In the genomic region with DNA sequence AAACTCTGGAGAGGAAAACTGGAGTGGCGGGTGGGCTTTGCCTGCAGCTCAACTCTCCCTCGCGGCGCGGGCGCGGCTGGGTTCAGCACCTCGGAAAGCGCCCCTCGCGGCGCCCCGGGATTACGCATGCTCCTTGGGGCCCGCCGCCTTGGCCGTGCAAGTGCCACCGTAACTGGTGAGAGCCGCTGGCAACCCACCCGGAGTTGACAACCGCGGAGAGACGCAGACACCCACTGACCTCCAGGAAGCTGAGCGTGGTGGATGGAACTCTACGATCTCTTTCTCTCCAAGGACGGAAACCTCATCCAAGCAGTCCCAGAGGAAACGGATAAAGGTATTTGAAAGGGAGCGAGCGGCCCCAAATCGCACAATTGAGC, we compare ENCODE assay signal across 9 cellular contexts. TPM values are rescaled to one million over a fixed set of nuclear protein-coding genes. Genes with fewer than 3 reads are reported as not detected.
DNase-seq lines count a peak whose midpoint lies in the region; ATAC-seq lines count a peak whose summit lies in the region.
"Had no signal": no experiment of that assay in that cellular context is flagged by ENCODE, and none has a peak within 500 bp of the region (broad histone marks: within the 10 kb centered on the region; RNA-seq: fewer than 3 reads in every experiment).

No MANE protein-coding gene starts in this region.

- DNase-seq in NCI-H2081 (lab: John Stamatoyannopoulos, UW) (peak; percentile 54 to 65), NCI-H2081 treated with DMSO at 0.1 percent for 48 hours (lab: John Stamatoyannopoulos, UW) (no peak), NCI-H1092 treated with DMSO at 0.1 percent for 48 hours (lab: John Stamatoyannopoulos, UW) (peak; percentile 46), foreskin melanocyte (peak; percentile 38), occipital lobe (lab: John Stamatoyannopoulos, UW) (peak; percentile 18), aorta (peak; percentile 72 to 88)
- no peak for DNase-seq in activated T-cell treated with anti-CD3 and anti-CD28 coated beads, Interleukin-2, amount 50 U/mL, for 4 hours

- peaks cover 54% of the 10 kb centered on the region for H3K27me3 Mint-ChIP-seq in activated T-cell treated with anti-CD3 and anti-CD28 coated beads, Interleukin-2, amount 50 U/mL, for 4 hours (ENCODE audit: low read depth)

- H3K36me3 Mint-ChIP-seq in activated T-cell treated with anti-CD3 and anti-CD28 coated beads, Interleukin-2, amount 50 U/mL, for 4 hours (ENCODE audit: insufficient read depth), result no peaks in the 10 kb centered on the region

- H3K4me3 Mint-ChIP-seq in activated T-cell treated with anti-CD3 and anti-CD28 coated beads, Interleukin-2, amount 50 U/mL, for 4 hours, result no peak overlapping the region

- H3K9me3 Mint-ChIP-seq in activated T-cell treated with anti-CD3 and anti-CD28 coated beads, Interleukin-2, amount 50 U/mL, for 4 hours, result no peaks in the 10 kb centered on the region

- no peak overlapping the region for H3K27ac ChIP-seq in aorta (ENCODE audit: low read depth in 1 of 2, low read length in 2 of 2)

- peak; percentile 51 to 69 for ATAC-seq in activated T-cell treated with anti-CD3 and anti-CD28 coated beads, Interleukin-2, amount 50 U/mL, for 4 hours
- ATAC-seq in aorta (ENCODE audit: low FRiP score) (peak; percentile 87), HG03565 (IDR thresholded peaks at IDR 0.05; ENCODE audit: unreplicated experiment) (no peak)

- no peaks in the 10 kb centered on the region for H3K9me3 ChIP-seq in aorta (ENCODE audit: control insufficient read depth, low read length)

- H3K4me1 Mint-ChIP-seq in activated T-cell treated with anti-CD3 and anti-CD28 coated beads, Interleukin-2, amount 50 U/mL, for 4 hours (ENCODE audit: low read depth), result no peaks in the 10 kb centered on the region

- H3K27me3 ChIP-seq in aorta (ENCODE audit: control insufficient read depth in 1 of 2, insufficient read depth in 2 of 2, low read length in 1 of 2), result no peaks in the 10 kb centered on the region

- peak overlapping the region in 1 of 2 donors; percentile 14 for H3K4me3 ChIP-seq in aorta (ENCODE audit: low read length in 2 of 2)

- no peaks in the 10 kb centered on the region for H3K4me1 ChIP-seq in aorta (ENCODE audit: control insufficient read depth in 1 of 2, insufficient read depth in 2 of 2, low read length in 2 of 2)

- 1% methylated on average over 30 of the region's 30 CpGs for WGBS in aorta, 2 donors

- intact Hi-C loops in aorta (cut with DNase I), result loop anchor here (10.0 kb wide), 2 partner anchors 461 to 501 kb away; no protein-coding TSS in a partner anchor

- H3K36me3 ChIP-seq in aorta (ENCODE audit: control insufficient read depth in 1 of 2, insufficient read depth in 2 of 2, low read length in 1 of 2), result no peaks in the 10 kb centered on the region

RNA-seq across cellular contexts. Expression of a gene that starts 0.2 kb away (rescaled TPM):
- total RNA-seq in activated T-cell treated with anti-CD3 and anti-CD28 coated beads, Interleukin-2, amount 50 U/mL, for 4 hours, result not detected
- total RNA-seq in occipital lobe, result 0.94 TPM
- total RNA-seq in aorta, result not detected
- not detected for polyA plus RNA-seq in aorta
- total RNA-seq: dermis microvascular lymphatic vessel endothelial cell had no signal

RNA-seq across cellular contexts. Expression of a gene that starts 44.2 kb away (rescaled TPM):
- under 1 TPM in 1 of 3 donors, not detected in 2; 0.03 TPM for total RNA-seq in activated T-cell treated with anti-CD3 and anti-CD28 coated beads, Interleukin-2, amount 50 U/mL, for 4 hours
- total RNA-seq in occipital lobe, result 1.2 TPM
- 1 to 10 TPM; 3.6 to 7.3 TPM for total RNA-seq in aorta
- polyA plus RNA-seq in aorta, result 1 to 10 TPM in 1 of 2 donors, under 1 TPM in 1; 0.50 to 2.0 TPM

RNA-seq across cellular contexts. Expression of a gene that starts 48.5 kb away (rescaled TPM):
- total RNA-seq in activated T-cell treated with anti-CD3 and anti-CD28 coated beads, Interleukin-2, amount 50 U/mL, for 4 hours, result not detected
- total RNA-seq in occipital lobe, result 0.16 TPM
- under 1 TPM; 0.36 to 0.54 TPM for total RNA-seq in aorta
- polyA plus RNA-seq in aorta, result not detected

Comparison
In these comparisons a context has a peak if more than half of its experiments do, and no peak if none do; other contexts are left out.
1. DNase-seq: peak in NCI-H2081 (2 of 2), NCI-H1092 treated with DMSO at 0.1 percent for 48 hours (single experiment), foreskin melanocyte (single experiment), occipital lobe (single experiment) and aorta (2 of 2); none in NCI-H2081 treated with DMSO at 0.1 percent for 48 hours (single experiment) and activated T-cell treated with anti-CD3 and anti-CD28 coated beads, Interleukin-2, amount 50 U/mL, for 4 hours (single experiment).